ENCODE assay signal across 14 cellular contexts in the genomic region with DNA sequence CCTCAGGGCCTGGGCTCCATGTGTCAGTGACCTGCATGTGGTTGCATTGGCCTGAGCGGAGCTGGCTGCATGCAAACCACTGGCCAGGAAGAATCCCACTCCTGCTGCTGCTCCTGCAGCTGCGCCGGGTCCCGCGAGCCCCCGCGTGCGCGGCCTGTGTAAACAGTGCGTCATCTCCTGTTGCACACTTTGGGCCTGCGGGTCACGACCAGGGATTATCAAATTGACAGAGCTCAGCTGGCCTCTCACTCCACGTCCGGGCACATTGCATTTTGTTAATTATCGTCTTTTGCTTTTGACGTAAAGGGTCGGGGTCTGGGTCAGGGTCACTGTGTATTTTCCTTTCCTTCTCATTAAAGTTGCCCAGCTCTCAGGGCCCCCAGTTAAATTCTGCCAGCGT.
DNase-seq lines count a peak whose midpoint lies in the region; ATAC-seq, FAIRE-seq and TF ChIP-seq lines count a peak whose summit lies in the region.
"Had no signal": no experiment of that assay in that cellular context is flagged by ENCODE, and none has a peak within 500 bp of the region (broad histone marks: within the 10 kb centered on the region; RNA-seq: fewer than 3 reads in every experiment).

No MANE protein-coding gene starts in this region.

- H3K27me3 ChIP-seq in right lobe of liver (no peaks in the 10 kb centered on the region), H9 (ENCODE audit: insufficient read depth, low read length) (no peaks in the 10 kb centered on the region)
- H3K27me3 ChIP-seq: SJSA1 had no signal

- no peak overlapping the region for H2AFZ ChIP-seq in H9 (ENCODE audit: low read length)

- no peak overlapping the region for H2BK12ac ChIP-seq in H9 (ENCODE audit: insufficient read length, low read depth, low read length)

- H3K4ac ChIP-seq in H9 (ENCODE audit: low read depth, low read length), result no peak overlapping the region

- H2AK5ac ChIP-seq in H9 (ENCODE audit: insufficient read length, low read length), result no peak overlapping the region

- H3K9me3 Mint-ChIP-seq in H9, result no peaks in the 10 kb centered on the region
- H3K9me3 Mint-ChIP-seq: mesothelial cell of epicardium had no signal

- no peak overlapping the region for H3K18ac ChIP-seq in H9 (ENCODE audit: insufficient read length, low read depth, low read length)

- no peak overlapping the region for H2BK120ac ChIP-seq in H9 (ENCODE audit: low read depth, low read length, poor library complexity, severe bottlenecking)

- H4K20me1 ChIP-seq in H9 (ENCODE audit: control insufficient read depth, insufficient read depth, insufficient read length), result no peaks in the 10 kb centered on the region

- H4K5ac ChIP-seq in H9 (ENCODE audit: insufficient read length, low read depth, low read length), result no peak overlapping the region

- H3K36me3 Mint-ChIP-seq in H9 (ENCODE audit: insufficient read depth in 1 of 3, low read depth in 3 of 3), result no peaks in the 10 kb centered on the region
- H3K36me3 Mint-ChIP-seq: mesothelial cell of epicardium had no signal

- TF ChIP-seq POLR2A in right lobe of liver (IDR thresholded peaks at IDR 0.05), result no peak
- TF ChIP-seq POLR2A in H54 (IDR thresholded peaks at IDR 0.05; ENCODE audit: low read depth, low read length), result no peak

- H3K4me3 ChIP-seq in right lobe of liver, result no peak overlapping the region
- H3K4me3 ChIP-seq: SJSA1 had no signal

- H3K9me3 ChIP-seq in right lobe of liver, result no peaks in the 10 kb centered on the region
- H3K9me3 ChIP-seq in H9 (ENCODE audit: control insufficient read depth, low read depth, low read length), result no peaks in the 10 kb centered on the region
- H3K9me3 ChIP-seq: SJSA1 had no signal

- H3K14ac ChIP-seq in H9 (ENCODE audit: insufficient read depth, low read length), result no peak overlapping the region

- H3K4me1 Mint-ChIP-seq in H9, result peaks cover 17 to 26% of the 10 kb centered on the region in 2 experiments

- H3K4me1 ChIP-seq in right lobe of liver, result peaks cover 0 to 10% (median 0%) of the 10 kb centered on the region in 4 donors
- no peaks in the 10 kb centered on the region for H3K4me1 ChIP-seq in H9 (ENCODE audit: insufficient read depth, low read length)

- 61% methylated on average over 6 of the region's 18 CpGs for WGBS in right lobe of liver (ENCODE audit: insufficient coverage, low coverage, low lambda C conversion rate, missing lambda C conversion rate)
- whole genome bisulfite sequencing in H9 (ENCODE audit: extremely low coverage, insufficient read length, low lambda C conversion rate), result no CpG with 5 or more reads among the region's 18 CpGs

- DNase-seq in NCI-H2227 (lab: John Stamatoyannopoulos, UW; ENCODE audit: unreplicated experiment), result peak; percentile 17
- DNase-seq in right lobe of liver, result peak; percentile 75 to 79 (median 78)
- peak; percentile 83 for DNase-seq in sciatic nerve (ENCODE audit: low spot score)
- no peak for DNase-seq in H9
- no peak for DNase-seq in NCI-H1105 treated with DMSO at 0.1 percent for 48 hours (lab: John Stamatoyannopoulos, UW)
- DNase-seq in H54 (ENCODE audit: insufficient read length, low spot score), result no peak
- DNase-seq: effector CD8-positive, alpha-beta T cell; hippocampal formation; NCI-H774 had no signal

- H4K8ac ChIP-seq in H9 (replicated peaks; ENCODE audit: insufficient read length, low read depth, low read length), result no peak overlapping the region

- H3K27ac Mint-ChIP-seq in H9, result no peak overlapping the region
- H3K27ac Mint-ChIP-seq: mesothelial cell of epicardium had no signal

- H3K4me2 ChIP-seq in H9 (ENCODE audit: insufficient read depth, insufficient read length, low read length), result no peak overlapping the region

- FAIRE-seq in H54 (lab: Jason Lieb, UNC), result no peak
- FAIRE-seq: D721Med had no signal

- no peaks in the 10 kb centered on the region for H3K23me2 ChIP-seq in H9 (ENCODE audit: insufficient read length, low read depth, low read length, poor library complexity, severe bottlenecking)

- no peak overlapping the region for H2BK20ac ChIP-seq in H9 (ENCODE audit: low read depth, low read length, poor library complexity, severe bottlenecking)

- no peak overlapping the region for H3K9ac ChIP-seq in H9 (ENCODE audit: extremely low read depth, insufficient read length, low read length)

- H2BK15ac ChIP-seq in H9 (ENCODE audit: low read depth, low read length), result no peak overlapping the region

- H3K36me3 ChIP-seq in right lobe of liver, result no peaks in the 10 kb centered on the region
- H3K36me3 ChIP-seq: SJSA1 had no signal

- H3K56ac ChIP-seq in H9 (ENCODE audit: insufficient read length, low read depth, low read length), result no peak overlapping the region

- no peaks in the 10 kb centered on the region for H3K79me2 ChIP-seq in H9 (ENCODE audit: insufficient read depth, low read length)

- no peak overlapping the region for H3K4me3 Mint-ChIP-seq in H9
- H3K4me3 Mint-ChIP-seq: mesothelial cell of epicardium had no signal

- H2BK5ac ChIP-seq in H9 (ENCODE audit: insufficient read length, low read length), result no peak overlapping the region

- ATAC-seq in esophagus mucosa (peak; percentile 36), right lobe of liver (peak; percentile 65 to 67 (median 66)), sciatic nerve (peak; percentile 77), GM18519 (IDR thresholded peaks at IDR 0.05; ENCODE audit: low FRiP score, unreplicated experiment) (no peak)

- TF ChIP-seq CTCF in right lobe of liver (IDR thresholded peaks at IDR 0.05) (no peak), H9 (conservative IDR thresholded peaks at IDR 0.05) (no peak)

- H3K27ac ChIP-seq in right lobe of liver, result peak overlapping the region in 2 of 3 donors; percentile 36 to 43
- no peak overlapping the region for H3K27ac ChIP-seq in H9 (ENCODE audit: insufficient read length, low read depth, low read length)
- H3K27ac ChIP-seq: SJSA1 had no signal

- H3K27me3 Mint-ChIP-seq in H9 (ENCODE audit: low read depth), result no peaks in the 10 kb centered on the region

- H3K79me1 ChIP-seq in H9 (ENCODE audit: insufficient read depth, low read depth, low read length, poor library complexity, severe bottlenecking), result no peaks in the 10 kb centered on the region

- no peak overlapping the region for H3T11ph ChIP-seq in H9 (ENCODE audit: low read length)

- no peak overlapping the region for H4K91ac ChIP-seq in H9 (ENCODE audit: insufficient read length, low read depth, low read length)

- H3K23ac ChIP-seq in H9 (ENCODE audit: insufficient read length, low read depth, low read length), result no peak overlapping the region

- intact Hi-C loops in right lobe of liver (cut with DNase I) (loop anchor here (10.0 kb wide), 2 partner anchors 125 to 205 kb away; partner anchors contain the start of gene GRK5 (in 1 of the 2)), sciatic nerve (cut with DNase I) (loop anchor here (10.0 kb wide), 1 partner anchor 205 kb away; the partner anchor contains the start of gene GRK5)

Comparison
In these comparisons a context has a peak if more than half of its experiments do, and no peak if none do; other contexts are left out.
1. DNase-seq: peak in NCI-H2227 (single experiment), right lobe of liver (3 of 3) and sciatic nerve (single experiment); none in H9 (single experiment), NCI-H1105 treated with DMSO at 0.1 percent for 48 hours (single experiment) and H54 (single experiment).